ENCODE assay signal across 25 cellular contexts in the genomic region with DNA sequence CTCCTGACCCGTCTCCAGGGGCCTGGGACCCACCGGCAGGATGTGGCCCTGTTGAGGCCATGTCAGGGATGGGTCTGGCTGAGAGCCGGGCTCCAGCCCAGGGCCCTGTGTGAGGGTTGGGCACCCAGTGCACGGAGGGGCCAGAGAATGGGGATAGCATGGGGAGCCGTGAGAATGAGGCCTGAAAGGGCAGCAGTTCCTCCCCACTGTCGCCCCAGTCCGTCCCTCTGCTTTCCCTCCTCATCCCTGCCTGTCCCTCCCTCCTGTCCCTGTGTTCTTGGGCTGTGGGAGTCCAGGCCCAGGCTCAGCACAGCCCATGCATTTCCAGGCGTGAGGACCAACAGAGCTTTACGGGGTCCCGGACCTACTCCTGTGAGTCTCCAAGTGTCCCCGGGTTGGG. TPM values are rescaled to one million over a fixed set of nuclear protein-coding genes. Genes with fewer than 3 reads are reported as not detected.
DNase-seq lines count a peak whose midpoint lies in the region; ATAC-seq and TF ChIP-seq lines count a peak whose summit lies in the region.
"Had no signal": no experiment of that assay in that cellular context is flagged by ENCODE, and none has a peak within 500 bp of the region (broad histone marks: within the 10 kb centered on the region; RNA-seq: fewer than 3 reads in every experiment).

No MANE protein-coding gene starts in this region.

- H3K9me2 ChIP-seq in OCI-LY7 (ENCODE audit: insufficient read depth, low read length), result no peaks in the 10 kb centered on the region

- peak overlapping the region; percentile 92 for H3K27ac Mint-ChIP-seq in memory B cell
- H3K27ac Mint-ChIP-seq: activated CD8-positive, alpha-beta T cell treated with anti-CD3 and anti-CD28 coated beads for 36 hours had no signal

- no TSS peak for BruUV-seq in OCI-LY7 (replicated peaks; lab: Mats Ljungman, UMichigan)

- H3K4me3 ChIP-seq in BLaER1 (peak overlapping the region; percentile 52), OCI-LY7 (ENCODE audit: low read depth, low read length, poor library complexity, severe bottlenecking) (no peak overlapping the region)
- H3K4me3 ChIP-seq: breast epithelium, HAP-1, heart right ventricle, lower lobe of right lung, transverse colon had no signal

- in situ Hi-C loops in KBM-7 (cut with MboI; ENCODE audit: low pct_unique_long_range_greater_than_20kb, low sequenced_read_pairs), result no loop called here

- intact Hi-C loops in OCI-LY7 (cut with micrococcal nuclease; ENCODE audit: unreplicated experiment), result loop anchor here (10.0 kb wide), 1 partner anchor 245 kb away; no protein-coding TSS in a partner anchor

- H3K9ac ChIP-seq in BLaER1, result peak overlapping the region; percentile 87

- H3K4me3 Mint-ChIP-seq in memory B cell, result no peak overlapping the region
- H3K4me3 Mint-ChIP-seq: activated CD8-positive, alpha-beta T cell treated with anti-CD3 and anti-CD28 coated beads for 36 hours; naive thymus-derived CD8-positive, alpha-beta T cell had no signal

- CTCF ChIA-PET in OCI-LY7 (lab: Charles Lee; ENCODE audit: unreplicated experiment), result interaction anchor here (0.7 to 1.0 kb wide), 2 partner anchors 8 to 13 kb away, joined by 3 to 5 read pairs; no protein-coding TSS in a partner anchor

- peak; percentile 14 for TF ChIP-seq POLR2A in GM18526 (IDR thresholded peaks at IDR 0.05; ENCODE audit: extremely low read depth, insufficient read length)

- H3K4me1 ChIP-seq in BLaER1 (peaks cover 94% of the 10 kb centered on the region), OCI-LY7 (ENCODE audit: insufficient read depth, low read length, poor library complexity, severe bottlenecking) (peaks cover 70% of the 10 kb centered on the region)
- H3K4me1 ChIP-seq: breast epithelium, HAP-1 had no signal

- H3K36me3 Mint-ChIP-seq in memory B cell, result peaks cover 28% of the 10 kb centered on the region
- H3K36me3 Mint-ChIP-seq: naive thymus-derived CD8-positive, alpha-beta T cell had no signal

- no peaks in the 10 kb centered on the region for H3K27me3 Mint-ChIP-seq in memory B cell
- H3K27me3 Mint-ChIP-seq: activated CD8-positive, alpha-beta T cell treated with anti-CD3 and anti-CD28 coated beads for 36 hours; naive thymus-derived CD8-positive, alpha-beta T cell had no signal

- H3K27me3 ChIP-seq in BLaER1, result no peaks in the 10 kb centered on the region
- H3K27me3 ChIP-seq: breast epithelium, heart right ventricle, transverse colon had no signal

- H3K9me3 ChIP-seq in BLaER1 (peaks cover 7% of the 10 kb centered on the region; the same call in 1 of the 2 replicates), OCI-LY7 (ENCODE audit: low read length) (no peaks in the 10 kb centered on the region)
- H3K9me3 ChIP-seq: breast epithelium, HAP-1, heart right ventricle, lower lobe of right lung, transverse colon had no signal

- H2AFZ ChIP-seq in OCI-LY7 (ENCODE audit: low read length), result no peak overlapping the region

- no peaks in the 10 kb centered on the region for H3K79me2 ChIP-seq in OCI-LY7 (ENCODE audit: insufficient read depth, low read depth, low read length)

- peaks cover 45% of the 10 kb centered on the region for H3K4me1 Mint-ChIP-seq in memory B cell

- no peaks in the 10 kb centered on the region for H4K20me1 ChIP-seq in BLaER1
- no peaks in the 10 kb centered on the region for H4K20me1 ChIP-seq in OCI-LY7 (ENCODE audit: insufficient read depth, low read length)

- POLR2A ChIA-PET in OCI-LY7 (lab: Charles Lee), result interaction anchor here (1.0 to 1.8 kb wide), 3 partner anchors 9 to 33 kb away, joined by 3 to 7 read pairs (median 4); no protein-coding TSS in a partner anchor

- DNase-seq in OCI-LY7 (ENCODE audit: low spot score) (no peak), memory B cell (ENCODE audit: low spot score in 2 of 2) (no peak), D341Med (ENCODE audit: low spot score) (no peak), KBM-7 (no peak)
- DNase-seq: activated CD4-positive, alpha-beta T cell treated with anti-CD3 and anti-CD28 coated beads for 1 hour; activated CD8-positive, alpha-beta T cell treated with anti-CD3 and anti-CD28 coated beads for 36 hours; activated naive CD4-positive, alpha-beta T cell treated with anti-CD3 and anti-CD28 coated beads, Interleukin-2, amount 50 U/mL, for 16 hours; amygdala; DMS153; heart right ventricle; kidney glomerular epithelial cell; lower lobe of right lung; NCI-H146; NCI-H2107; NCI-H446; NCI-H82; stimulated activated CD4-positive, alpha-beta T cell treated with anti-CD3 and anti-CD28 coated beads, Interleukin-4, amount 100 ng/mL, for 4 hours; transverse colon had no signal

- ATAC-seq in memory B cell (ENCODE audit: low read depth) (no peak), HG03354 (IDR thresholded peaks at IDR 0.05; ENCODE audit: poor library complexity, severe bottlenecking, unreplicated experiment) (no peak), HG02938 (IDR thresholded peaks at IDR 0.05; ENCODE audit: unreplicated experiment) (no peak)
- ATAC-seq: activated CD8-positive, alpha-beta T cell treated with anti-CD3 and anti-CD28 coated beads for 36 hours; heart right ventricle; lower lobe of right lung; naive thymus-derived CD8-positive, alpha-beta T cell had no signal

- H3K27ac ChIP-seq in BLaER1 (peak overlapping the region; percentile 100), OCI-LY7 (ENCODE audit: low read depth, low read length, poor library complexity, severe bottlenecking) (peak overlapping the region; percentile 47)
- H3K27ac ChIP-seq: breast epithelium, heart right ventricle, lower lobe of right lung, transverse colon had no signal

- TF ChIP-seq CTCF in OCI-LY7 (conservative IDR thresholded peaks at IDR 0.05; ENCODE audit: low read length), result no peak

- H3K9me3 Mint-ChIP-seq in memory B cell, result no peaks in the 10 kb centered on the region
- H3K9me3 Mint-ChIP-seq: activated CD8-positive, alpha-beta T cell treated with anti-CD3 and anti-CD28 coated beads for 36 hours; naive thymus-derived CD8-positive, alpha-beta T cell had no signal

- H3K4me2 ChIP-seq in BLaER1 (peak overlapping the region; percentile 91), OCI-LY7 (ENCODE audit: low read length) (no peak overlapping the region)

- H3K36me3 ChIP-seq in BLaER1 (peaks cover 86% of the 10 kb centered on the region), OCI-LY7 (ENCODE audit: insufficient read depth, low read length) (peaks cover 21% of the 10 kb centered on the region)
- H3K36me3 ChIP-seq: breast epithelium, HAP-1, transverse colon had no signal

RNA-seq across cellular contexts. Expression of a gene that starts 9.6 kb away (rescaled TPM):
- total RNA-seq in OCI-LY7 (2014; rRNA removed; shearing (Covaris generic)), result 41.1 and 48.3 TPM in 2 replicates
- total RNA-seq in OCI-LY7 (2022), result 79.1 and 93.8 TPM in 2 replicates

RNA-seq across cellular contexts. Expression of a gene that starts 34.8 kb away (rescaled TPM):
- 71.3 and 77.4 TPM in 2 replicates for total RNA-seq in OCI-LY7 (2014; rRNA removed; shearing (Covaris generic))
- 77.8 and 79.2 TPM in 2 replicates for total RNA-seq in OCI-LY7 (2022)

RNA-seq across cellular contexts. Expression of a gene that starts 45.3 kb away (rescaled TPM):
- total RNA-seq in OCI-LY7 (2014; rRNA removed; shearing (Covaris generic)), result 202 and 231 TPM in 2 replicates
- 329 and 345 TPM in 2 replicates for total RNA-seq in OCI-LY7 (2022)
